Comparison of ENCODE assay signal across 12 cellular contexts in the genomic region with DNA sequence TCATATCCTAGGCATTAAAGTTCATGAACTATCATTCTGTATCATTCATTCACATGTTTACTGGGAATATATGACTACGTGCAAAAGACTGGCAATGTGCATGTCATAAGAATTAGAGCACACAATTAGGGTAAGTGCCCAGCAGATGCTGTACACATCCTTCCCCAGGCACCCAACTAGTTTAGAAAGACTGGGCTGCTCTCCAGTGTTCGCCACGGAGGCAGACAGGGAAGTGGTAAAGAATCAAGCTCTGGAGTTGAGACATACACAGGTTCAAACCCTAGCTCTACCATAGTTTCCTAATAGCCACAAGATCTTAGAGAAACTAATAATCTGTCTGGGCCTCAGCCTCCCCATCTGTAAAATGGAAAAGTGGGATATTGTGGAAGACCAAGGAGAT. TPM values are rescaled to one million over a fixed set of nuclear protein-coding genes. Genes with fewer than 3 reads are reported as not detected.
DNase-seq lines count a peak whose midpoint lies in the region; ATAC-seq, FAIRE-seq and TF ChIP-seq lines count a peak whose summit lies in the region.
"Had no signal": no experiment of that assay in that cellular context is flagged by ENCODE, and none has a peak within 500 bp of the region (broad histone marks: within the 10 kb centered on the region; RNA-seq: fewer than 3 reads in every experiment).

No MANE protein-coding gene starts in this region.

- no peak for FAIRE-seq in GM12878 (lab: Jason Lieb, UNC)
- FAIRE-seq: endometrium had no signal

- H3K9ac ChIP-seq in GM12878 (ENCODE audit: control insufficient read depth, insufficient read depth, low read length) (no peak overlapping the region), subcutaneous abdominal adipose tissue (ENCODE audit: low read length in 5 of 5) (no peak overlapping the region), mesendoderm (ENCODE audit: low read length) (no peak overlapping the region)

- POLR2A ChIA-PET in MCF 10A (lab: Yijun Ruan, JAX) (interaction anchor here (0.5 to 1.7 kb wide), 5 partner anchors 13 to 515 kb away, joined by 3 to 6 read pairs (median 3); no protein-coding TSS in a partner anchor), GM12878 (lab: Charles Lee) (interaction anchor here (0.6 to 1.2 kb wide), 3 partner anchors 20 to 95 kb away, joined by 3 to 8 read pairs (median 8); no protein-coding TSS in a partner anchor)

- intact Hi-C loops in MCF 10A (cut with micrococcal nuclease) (loop anchor here (5.0 kb wide), 1 partner anchor 119 kb away; no protein-coding TSS in a partner anchor), breast epithelium (cut with DNase I; ENCODE audit: low total_unique reads) (no loop called here), GM12878 (cut with micrococcal nuclease; ENCODE audit: unreplicated experiment) (loop anchor here (5.0 to 10.0 kb wide), 2 partner anchors 81 to 121 kb away; no protein-coding TSS in a partner anchor), left lung (cut with DNase I) (no loop called here)

- SMC1A ChIA-PET in GM12878 (lab: Charles Lee; ENCODE audit: uncharacterized antibody, unreplicated experiment) = interaction anchor here (0.7 to 2.8 kb wide), 9 partner anchors 20 to 232 kb away, joined by 3 to 23 read pairs (median 4); no protein-coding TSS in a partner anchor

- no peak overlapping the region for H4K8ac ChIP-seq in mesendoderm (ENCODE audit: low read depth, low read length)

- RAD21 ChIA-PET in GM12878 (lab: Charles Lee; ENCODE audit: unreplicated experiment) = interaction anchor here (0.6 to 9.0 kb wide), 5 partner anchors 9 to 174 kb away, joined by 3 to 68 read pairs (median 3); no protein-coding TSS in a partner anchor

- H4K5ac ChIP-seq in mesendoderm (ENCODE audit: low read length) = no peak overlapping the region

- no peaks in the 10 kb centered on the region for H3K9me3 Mint-ChIP-seq in MCF 10A (ENCODE audit: unreplicated experiment)

- DNase-seq in MCF 10A (ENCODE audit: unreplicated experiment) = peak; percentile 18
- no peak for DNase-seq in breast epithelium (ENCODE audit: low spot score in 2 of 2)
- no peak for DNase-seq in GM12878 (ENCODE audit: low read depth, low spot score)
- DNase-seq in left lung = peak in 1 of 2 donors; percentile 43
- DNase-seq in mesendoderm = no peak
- DNase-seq in activated T-cell treated with anti-CD3 and anti-CD28 coated beads, Interleukin-2, amount 50 U/mL, for 1 hour = no peak
- DNase-seq: DMS79 treated with DMSO at 0.1 percent for 48 hours, uterus had no signal

- H3K36me3 ChIP-seq in breast epithelium = no peaks in the 10 kb centered on the region
- no peaks in the 10 kb centered on the region for H3K36me3 ChIP-seq in GM12878 (ENCODE audit: control insufficient read depth in 2 of 2, insufficient read depth in 2 of 2, low read length in 1 of 2)
- no peaks in the 10 kb centered on the region for H3K36me3 ChIP-seq in left lung
- H3K36me3 ChIP-seq in subcutaneous abdominal adipose tissue (ENCODE audit: control insufficient read depth in 5 of 5, insufficient read depth in 5 of 5, low read length in 5 of 5) = peaks cover 0 to 3% (median 0%) of the 10 kb centered on the region in 5 donors
- no peaks in the 10 kb centered on the region for H3K36me3 ChIP-seq in mesendoderm (ENCODE audit: control insufficient read depth, insufficient read depth, low read length)
- H3K36me3 ChIP-seq: uterus had no signal

- H2AFZ ChIP-seq in GM12878 (ENCODE audit: control insufficient read depth, low read depth, low read length) = no peak overlapping the region

- no peak for TF ChIP-seq EP300 in GM12878 (IDR thresholded peaks at IDR 0.05; ENCODE audit: borderline replicate concordance in 1 of 2, control insufficient read depth in 1 of 2, low read depth in 2 of 2, low read length in 2 of 2)

- H2BK120ac ChIP-seq in mesendoderm (ENCODE audit: low read depth, low read length) = no peak overlapping the region

- peak overlapping the region; percentile 46; the same call in 1 of the 2 replicates for H3K4me2 ChIP-seq in GM12878 (ENCODE audit: control insufficient read depth, insufficient read depth)
- no peak overlapping the region for H3K4me2 ChIP-seq in mesendoderm (ENCODE audit: low read length)

- no peaks in the 10 kb centered on the region for H3K36me3 Mint-ChIP-seq in MCF 10A (ENCODE audit: insufficient read depth, unreplicated experiment)

- H2AK5ac ChIP-seq in mesendoderm (ENCODE audit: low read length) = no peak overlapping the region

- H3K27ac ChIP-seq in breast epithelium = no peak overlapping the region
- H3K27ac ChIP-seq in GM12878 (ENCODE audit: control insufficient read depth, insufficient read depth) = no peak overlapping the region
- H3K27ac ChIP-seq in left lung = peak overlapping the region in 1 of 2 donors; percentile 89
- peak overlapping the region; percentile 38 for H3K27ac ChIP-seq in subcutaneous abdominal adipose tissue (ENCODE audit: low read depth, low read length)
- no peak overlapping the region for H3K27ac ChIP-seq in mesendoderm (ENCODE audit: low read depth, low read length)

- H3K27ac Mint-ChIP-seq in MCF 10A (ENCODE audit: low read depth, unreplicated experiment) = peak overlapping the region; percentile 77

- peak overlapping the region; percentile 62 for H3K4me3 Mint-ChIP-seq in MCF 10A (ENCODE audit: unreplicated experiment)

- CTCF ChIA-PET in MCF 10A (lab: Yijun Ruan, JAX) = interaction anchor here (0.6 to 0.7 kb wide), 2 partner anchors 112 to 1155 kb away, joined by 3 to 4 read pairs; no protein-coding TSS in a partner anchor
- CTCF ChIA-PET in GM12878 (lab: Yijun Ruan, JAX) = interaction anchor here (0.8 to 1.6 kb wide), 10 partner anchors 20 to 232 kb away, joined by 3 to 6 read pairs (median 3); no protein-coding TSS in a partner anchor

- H3K4me3 ChIP-seq in breast epithelium (no peak overlapping the region), GM12878 (no peak overlapping the region), left lung (no peak overlapping the region), subcutaneous abdominal adipose tissue (ENCODE audit: low read depth in 1 of 5, low read length in 5 of 5) (peak overlapping the region in 1 of 5 donors; percentile 51), mesendoderm (ENCODE audit: low read length) (no peak overlapping the region)
- H3K4me3 ChIP-seq: skin epidermis, uterus had no signal

- ATAC-seq in GM12878 (peak; percentile 4; the same call in 2 of the 3 replicates), left lung (peak; percentile 64), HG02938 (IDR thresholded peaks at IDR 0.05; ENCODE audit: unreplicated experiment) (no peak)

- WGBS in GM12878 (ENCODE audit: insufficient coverage, insufficient replicate concordance, low lambda C conversion rate, missing lambda C conversion rate) = 78% methylated on average over 3 of the region's 3 CpGs
- WGBS in mesendoderm (ENCODE audit: extremely low coverage, insufficient coverage, low lambda C conversion rate) = no CpG with 5 or more reads among the region's 3 CpGs

- H3K4me1 Mint-ChIP-seq in MCF 10A (ENCODE audit: insufficient read depth, unreplicated experiment) = peaks cover 26% of the 10 kb centered on the region

- no peak overlapping the region for H3K4ac ChIP-seq in mesendoderm (ENCODE audit: low read depth, low read length)

- BruUV-seq in MCF 10A (replicated peaks; lab: Mats Ljungman, UMichigan) (no TSS peak), GM12878 (replicated peaks; lab: Mats Ljungman, UMichigan) (no TSS peak)

- H3K27me3 Mint-ChIP-seq in MCF 10A (ENCODE audit: insufficient read depth, unreplicated experiment) = no peaks in the 10 kb centered on the region

- no peak for TF ChIP-seq CTCF in MCF 10A (IDR thresholded peaks at IDR 0.05; ENCODE audit: unreplicated experiment)
- TF ChIP-seq CTCF in breast epithelium (IDR thresholded peaks at IDR 0.05) = no peak
- TF ChIP-seq CTCF in GM12878 (IDR thresholded peaks at IDR 0.05 in 2 of 3, conservative IDR thresholded peaks at IDR 0.05 in 1 of 3; ENCODE audit: control insufficient read depth in 2 of 3, extremely low read depth in 1 of 3, insufficient read depth in 1 of 3, low read depth in 3 of 3, low read length in 3 of 3) = no peak
- no peak for TF ChIP-seq CTCF in left lung (IDR thresholded peaks at IDR 0.05)

- H3K18ac ChIP-seq in mesendoderm (ENCODE audit: low read length) = no peak overlapping the region

- in situ Hi-C loops in GM12878 (cut with MboI) = no loop called here

- TF ChIP-seq POLR2A in breast epithelium (IDR thresholded peaks at IDR 0.05) = no peak
- no peak for TF ChIP-seq POLR2A in GM12878 (IDR thresholded peaks at IDR 0.05; ENCODE audit: low read depth, low read length)

- no peak overlapping the region for H3K56ac ChIP-seq in mesendoderm (ENCODE audit: low read length)

- H3K23ac ChIP-seq in mesendoderm (ENCODE audit: low read length) = no peak overlapping the region

- 0 out of 2 replicates have a peak, but pooled peaks have one; percentile 5 for TF ChIP-seq RAD21 in GM12878 (IDR thresholded peaks at IDR 0.05; ENCODE audit: insufficient read depth, low read depth, low read length)

- H3K27me3 ChIP-seq in breast epithelium (no peaks in the 10 kb centered on the region), GM12878 (replicated peaks in 1 of 2; ENCODE audit: control insufficient read depth in 2 of 2, insufficient read depth in 2 of 2, low read length in 1 of 2) (no peaks in the 10 kb centered on the region), left lung (peaks cover 0 to 10% of the 10 kb centered on the region in 2 donors), subcutaneous abdominal adipose tissue (ENCODE audit: control insufficient read depth in 5 of 5, insufficient read depth in 4 of 5, low read length in 5 of 5) (no peaks in the 10 kb centered on the region), mesendoderm (ENCODE audit: insufficient read depth, low read length, poor library complexity) (no peaks in the 10 kb centered on the region)
- H3K27me3 ChIP-seq: uterus had no signal

- H4K20me1 ChIP-seq in GM12878 (ENCODE audit: control insufficient read depth, insufficient read depth) = no peaks in the 10 kb centered on the region

- H3K9me3 ChIP-seq in breast epithelium (no peaks in the 10 kb centered on the region), GM12878 (replicated peaks; ENCODE audit: control insufficient read depth, insufficient read depth, low read length) (no peaks in the 10 kb centered on the region), left lung (no peaks in the 10 kb centered on the region), subcutaneous abdominal adipose tissue (ENCODE audit: control insufficient read depth in 5 of 5, low read length in 5 of 5) (no peaks in the 10 kb centered on the region)
- H3K9me3 ChIP-seq: uterus had no signal

- no peak overlapping the region for H2BK5ac ChIP-seq in mesendoderm (ENCODE audit: low read length)

- peaks cover 10% of the 10 kb centered on the region for H3K79me2 ChIP-seq in GM12878 (ENCODE audit: control insufficient read depth, insufficient read depth, low read length)
- H3K79me2 ChIP-seq in mesendoderm (ENCODE audit: control insufficient read depth, insufficient read depth, low read length) = no peaks in the 10 kb centered on the region

- H2BK15ac ChIP-seq in mesendoderm (replicated peaks; ENCODE audit: low read depth) = no peak overlapping the region

- H3K4me1 ChIP-seq in breast epithelium (no peaks in the 10 kb centered on the region), GM12878 (ENCODE audit: control insufficient read depth, insufficient read depth, low read length) (peaks cover 29% of the 10 kb centered on the region), left lung (peaks cover 0 to 61% of the 10 kb centered on the region in 2 donors), subcutaneous abdominal adipose tissue (ENCODE audit: control insufficient read depth in 5 of 5, insufficient read depth in 5 of 5, low read length in 5 of 5) (peaks cover 0 to 41% (median 17%) of the 10 kb centered on the region in 5 donors), mesendoderm (ENCODE audit: control insufficient read depth, low read depth, low read length) (no peaks in the 10 kb centered on the region)
- H3K4me1 ChIP-seq: uterus had no signal

- H3K79me1 ChIP-seq in mesendoderm (ENCODE audit: low read length) = no peaks in the 10 kb centered on the region

RNA-seq across cellular contexts. Expression of a gene that starts 6.8 kb away (rescaled TPM):
- 1.9 and 7.0 TPM in 2 replicates for total RNA-seq in MCF 10A (2022)
- 10 to 100 TPM in 1 of 3 donors, 1 to 10 TPM in 2; 8.3 to 17.0 (median 8.9) TPM for total RNA-seq in breast epithelium
- 35.4 and 38.9 TPM in 2 replicates for total RNA-seq in GM12878 (2013; cell fraction: nucleolus; rRNA removed)
- 12.4 and 14.2 TPM in 2 replicates for total RNA-seq in GM12878 (2014; rRNA removed)
- total RNA-seq in GM12878 (2014; rRNA removed; fragmentation: Illumina TruSeq; extraction: Trizol) = 12.4 and 12.5 TPM in 2 replicates
- 20.5 and 22.5 TPM in 2 replicates for total RNA-seq in GM12878 (2021)
- 7.7 TPM for polyA plus RNA-seq in GM12878 (2011; ENCODE audit: low read depth)
- 29.8 and 32.5 TPM in 2 replicates for polyA plus RNA-seq in GM12878 (2011; rRNA removed)
- polyA plus RNA-seq in GM12878 (2011; cell fraction: cytosol; rRNA removed) = 21.1 and 22.9 TPM in 2 replicates
- 17.9 and 19.0 TPM in 2 replicates for polyA plus RNA-seq in GM12878 (2011; cell fraction: nucleus; rRNA removed)
- 9.7 and 12.6 TPM in 2 replicates for polyA plus RNA-seq in GM12878 (2012)
- polyA plus RNA-seq in GM12878 (2014; fragmentation: Illumina TruSeq; extraction: Trizol) = 17.0 and 17.1 TPM in 2 replicates
- polyA plus RNA-seq in GM12878 (2014; fragmentation: Nextera tagmentation; extraction: Ambion mirVana) = 1 to 10 TPM; 5.8 to 6.5 TPM
- polyA plus RNA-seq in GM12878 (2014; rRNA removed) = 11.1 and 12.7 TPM in 2 replicates
- 10 to 100 TPM in 1 of 2 experiments, 1 to 10 TPM in 1; 9.0 to 13.2 TPM for polyA plus RNA-seq in GM12878 (2016; fragmentation: Nextera tagmentation; extraction: Ambion mirVana)
- polyA minus RNA-seq in GM12878 (2011; rRNA and poly(A)+ RNA removed) = 50.0 and 53.8 TPM in 2 replicates
- polyA minus RNA-seq in GM12878 (2011; cell fraction: cytosol; rRNA and poly(A)+ RNA removed) = 12.6 and 13.5 TPM in 2 replicates
- 11.5 and 17.8 TPM in 2 replicates for polyA minus RNA-seq in GM12878 (2011; cell fraction: nucleus; rRNA and poly(A)+ RNA removed)
- total RNA-seq in left lung = 10 to 100 TPM in 1 of 2 donors, 1 to 10 TPM in 1; 3.7 to 11.4 TPM
- polyA plus RNA-seq in mesendoderm (2013, experiment 1 of 2) = 0.53 TPM
- polyA plus RNA-seq in mesendoderm (2013, experiment 2 of 2) = 0.67 TPM

Comparison
In these comparisons a context has a peak if more than half of its experiments do, and no peak if none do; other contexts are left out.
1. intact Hi-C loops: an anchor here in MCF 10A (5.0 kb wide) and GM12878 (5.0 to 10.0 kb wide); none called in breast epithelium and left lung.